ENCODE assay signal across 17 cellular contexts in genomic region chr10:15901889-15902288, GRCh38.
"Had no signal": no experiment of that assay in that cellular context is flagged by ENCODE, and none has a peak within 500 bp of the region (broad histone marks: within the 10 kb centered on the region; RNA-seq: fewer than 3 reads in every experiment).

No MANE protein-coding gene starts in this region.

- H3K27me3 Mint-ChIP-seq: brain had no signal

- DNase-seq: activated CD4-positive, alpha-beta memory T cell treated with anti-CD3 and anti-CD28 coated beads, Interleukin-2, amount 10 ng/mL, durations not matched to agents 7 days and 5 days; activated CD4-positive, alpha-beta T cell treated with anti-CD3 and anti-CD28 coated beads for 48 hours; activated CD4-positive, CD25-positive, alpha-beta regulatory T cell; activated CD8-positive, alpha-beta memory T cell treated with anti-CD3 and anti-CD28 coated beads, Interleukin-2, amount 10 ng/mL, durations not matched to agents 7 days and 5 days; activated naive CD4-positive, alpha-beta T cell treated with Interleukin-2 at 50 U/mL for 16 hours; activated naive CD8-positive, alpha-beta T cell treated with anti-CD3 and anti-CD28 coated beads, Interleukin-2, amount 10 ng/mL, durations not matched to agents 7 days and 5 days; activated T-cell treated with anti-CD3 and anti-CD28 coated beads, Interleukin-2, amount 50 U/mL, for 1 hour; kidney; stimulated activated CD4-positive, alpha-beta T cell treated with anti-CD3 and anti-CD28 coated beads, Interleukin-2, amount 100 ng/mL, for 24 hours; stimulated activated naive CD8-positive, alpha-beta T cell treated with anti-CD3 and anti-CD28 coated beads, Interleukin-15, Interleukin-2, amounts not matched to agents 100 U/mL and 50 U/mL, for 24 hours; T-helper 9 cell; tibial artery had no signal

- H3K36me3 Mint-ChIP-seq: activated CD8-positive, alpha-beta memory T cell treated with anti-CD3 and anti-CD28 coated beads, Interleukin-2, amount 10 ng/mL, durations not matched to agents 7 days and 5 days; activated naive CD8-positive, alpha-beta T cell treated with anti-CD3 and anti-CD28 coated beads, Interleukin-2, amount 10 ng/mL, durations not matched to agents 7 days and 5 days; brain had no signal

- H3K27me3 ChIP-seq: right atrium auricular region had no signal

- H3K9me3 ChIP-seq: prostate gland, right atrium auricular region, tibial artery had no signal

- H3K27ac Mint-ChIP-seq: activated CD4-positive, alpha-beta memory T cell treated with anti-CD3 and anti-CD28 coated beads, Interleukin-2, amount 10 ng/mL, durations not matched to agents 7 days and 5 days; activated CD8-positive, alpha-beta memory T cell treated with anti-CD3 and anti-CD28 coated beads, Interleukin-2, amount 10 ng/mL, durations not matched to agents 7 days and 5 days; activated naive CD8-positive, alpha-beta T cell treated with anti-CD3 and anti-CD28 coated beads, Interleukin-2, amount 10 ng/mL, durations not matched to agents 7 days and 5 days; activated T-helper 2 cell treated with anti-CD3 and anti-CD28 coated beads, Interferon-gamma antibody, Interleukin-2, Interleukin-4, amounts not matched to agents 10 μg/mL and 5 μg/mL and 100 μg/mL, durations not matched to agents 14 hours and 24 hours and 36 hours; brain had no signal

- H3K9me3 Mint-ChIP-seq: activated CD4-positive, alpha-beta memory T cell treated with anti-CD3 and anti-CD28 coated beads, Interleukin-2, amount 10 ng/mL, durations not matched to agents 7 days and 5 days; activated naive CD8-positive, alpha-beta T cell treated with anti-CD3 and anti-CD28 coated beads, Interleukin-2, amount 10 ng/mL, durations not matched to agents 7 days and 5 days; activated T-helper 2 cell treated with anti-CD3 and anti-CD28 coated beads, Interferon-gamma antibody, Interleukin-2, Interleukin-4, amounts not matched to agents 10 μg/mL and 5 μg/mL and 100 μg/mL, durations not matched to agents 14 hours and 24 hours and 36 hours; brain had no signal

- H3K4me3 ChIP-seq: lung, prostate gland, right atrium auricular region, tibial artery had no signal

- H3K27ac ChIP-seq: prostate gland, right atrium auricular region, tibial artery had no signal

- H3K4me1 ChIP-seq: prostate gland, right atrium auricular region, tibial artery had no signal

- H3K4me3 Mint-ChIP-seq: activated CD4-positive, alpha-beta memory T cell treated with anti-CD3 and anti-CD28 coated beads, Interleukin-2, amount 10 ng/mL, durations not matched to agents 7 days and 5 days; activated CD8-positive, alpha-beta memory T cell treated with anti-CD3 and anti-CD28 coated beads, Interleukin-2, amount 10 ng/mL, durations not matched to agents 7 days and 5 days; activated naive CD8-positive, alpha-beta T cell treated with anti-CD3 and anti-CD28 coated beads, Interleukin-2, amount 10 ng/mL, durations not matched to agents 7 days and 5 days; brain had no signal

- ATAC-seq: activated CD8-positive, alpha-beta memory T cell treated with anti-CD3 and anti-CD28 coated beads, Interleukin-2, amount 10 ng/mL, durations not matched to agents 7 days and 5 days; stimulated activated naive CD8-positive, alpha-beta T cell treated with anti-CD3 and anti-CD28 coated beads, Interleukin-15, Interleukin-2, amounts not matched to agents 100 U/mL and 50 U/mL, for 24 hours had no signal

- H3K4me1 Mint-ChIP-seq: activated CD4-positive, alpha-beta memory T cell treated with anti-CD3 and anti-CD28 coated beads, Interleukin-2, amount 10 ng/mL, durations not matched to agents 7 days and 5 days; activated CD8-positive, alpha-beta memory T cell treated with anti-CD3 and anti-CD28 coated beads, Interleukin-2, amount 10 ng/mL, durations not matched to agents 7 days and 5 days; activated naive CD8-positive, alpha-beta T cell treated with anti-CD3 and anti-CD28 coated beads, Interleukin-2, amount 10 ng/mL, durations not matched to agents 7 days and 5 days; brain had no signal

- H3K36me3 ChIP-seq: prostate gland, right atrium auricular region, tibial artery had no signal
